In genomic region chr5:15354011-15354410, GRCh38 we compare ENCODE assay signal across 18 cellular contexts.
"Had no signal": no experiment of that assay in that cellular context is flagged by ENCODE, and none has a peak within 500 bp of the region (broad histone marks: within the 10 kb centered on the region; RNA-seq: fewer than 3 reads in every experiment).

No MANE protein-coding gene starts in this region.

- H3K4me3 Mint-ChIP-seq: activated CD8-positive, alpha-beta T cell treated with anti-CD3 and anti-CD28 coated beads for 36 hours; activated naive CD4-positive, alpha-beta T cell treated with anti-CD3 and anti-CD28 coated beads, Interleukin-2, amount 50 U/mL, for 24 hours; neural progenitor cell; T-helper 17 cell had no signal

- H3K4me2 ChIP-seq: neural progenitor cell had no signal

- H3K4me1 Mint-ChIP-seq: activated naive CD4-positive, alpha-beta T cell treated with anti-CD3 and anti-CD28 coated beads, Interleukin-2, amount 50 U/mL, for 24 hours; T-helper 17 cell had no signal

- H3K27me3 Mint-ChIP-seq: activated CD8-positive, alpha-beta T cell treated with anti-CD3 and anti-CD28 coated beads for 36 hours; activated naive CD4-positive, alpha-beta T cell treated with anti-CD3 and anti-CD28 coated beads, Interleukin-2, amount 50 U/mL, for 24 hours; T-helper 17 cell had no signal

- H3K9me3 ChIP-seq: esophagus muscularis mucosa, lower lobe of right lung had no signal

- H3K36me3 ChIP-seq: esophagus muscularis mucosa, lower lobe of right lung, neural progenitor cell, WERI-Rb-1 had no signal

- H3K4me3 ChIP-seq: esophagus muscularis mucosa, lower lobe of right lung, neural progenitor cell had no signal

- H2AFZ ChIP-seq: neural progenitor cell, parathyroid adenoma had no signal

- H3K79me2 ChIP-seq: parathyroid adenoma had no signal

- H3K27me3 ChIP-seq: esophagus muscularis mucosa, foreskin keratinocyte, neural progenitor cell had no signal

- H3K27ac Mint-ChIP-seq: activated CD8-positive, alpha-beta T cell treated with anti-CD3 and anti-CD28 coated beads for 36 hours; activated naive CD4-positive, alpha-beta T cell treated with anti-CD3 and anti-CD28 coated beads, Interleukin-2, amount 50 U/mL, for 24 hours; neural progenitor cell; T-helper 17 cell had no signal

- DNase-seq: activated CD4-positive, alpha-beta T cell treated with anti-CD3 and anti-CD28 coated beads for 48 hours; activated CD8-positive, alpha-beta memory T cell treated with anti-CD3 and anti-CD28 coated beads, Interleukin-2, amount 50 U/mL, for 4 hours; activated CD8-positive, alpha-beta T cell treated with anti-CD3 and anti-CD28 coated beads for 36 hours; activated effector memory CD4-positive, alpha-beta T cell treated with anti-CD3 and anti-CD28 coated beads, Interleukin-2, amount 50 U/mL, for 16 hours; activated T-cell treated with anti-CD3 and anti-CD28 coated beads, Interleukin-2, amount 50 U/mL, for 48 hours; caudate nucleus; left cardiac atrium; lower lobe of right lung; stimulated activated naive CD4-positive, alpha-beta T cell; T-helper 17 cell; trophoblast cell; WERI-Rb-1 had no signal

- H3K27ac ChIP-seq: esophagus muscularis mucosa, foreskin keratinocyte, lower lobe of right lung, neural progenitor cell, parathyroid adenoma, WERI-Rb-1 had no signal

- ATAC-seq: activated CD8-positive, alpha-beta T cell treated with anti-CD3 and anti-CD28 coated beads for 36 hours; foreskin keratinocyte; left cardiac atrium; lower lobe of right lung; T-helper 17 cell had no signal

- H3K9ac ChIP-seq: neural progenitor cell, parathyroid adenoma had no signal

- H3K4me1 ChIP-seq: esophagus muscularis mucosa, foreskin keratinocyte, neural progenitor cell, parathyroid adenoma had no signal

- FAIRE-seq: colon had no signal

- H3K36me3 Mint-ChIP-seq: activated naive CD4-positive, alpha-beta T cell treated with anti-CD3 and anti-CD28 coated beads, Interleukin-2, amount 50 U/mL, for 24 hours; neural progenitor cell had no signal
